24 cellular contexts compared by ENCODE assay signal in genomic region chr4:83046693-83047473, GRCh38. TPM values are rescaled to one million over a fixed set of nuclear protein-coding genes. Genes with fewer than 3 reads are reported as not detected.
DNase-seq lines count a peak whose midpoint lies in the region; ATAC-seq, FAIRE-seq and TF ChIP-seq lines count a peak whose summit lies in the region.
"Had no signal": no experiment of that assay in that cellular context is flagged by ENCODE, and none has a peak within 500 bp of the region (broad histone marks: within the 10 kb centered on the region; RNA-seq: fewer than 3 reads in every experiment).

No MANE protein-coding gene starts in this region.

- TSS peak; percentile 4 for BruUV-seq in MCF 10A (replicated peaks; lab: Mats Ljungman, UMichigan)

- H3K27ac ChIP-seq in breast epithelium (no peak overlapping the region), transverse colon (no peak overlapping the region)

- H3K36me3 Mint-ChIP-seq in MCF 10A (ENCODE audit: insufficient read depth, unreplicated experiment) (peaks cover 32% of the 10 kb centered on the region), type B pancreatic cell (peaks cover 16% of the 10 kb centered on the region)

- TF ChIP-seq CTCF in MCF 10A (IDR thresholded peaks at IDR 0.05; ENCODE audit: unreplicated experiment) (no peak), breast epithelium (IDR thresholded peaks at IDR 0.05) (no peak), bronchial epithelial cell (IDR thresholded peaks at IDR 0.05; ENCODE audit: insufficient read depth, low read length, severe bottlenecking) (no peak), transverse colon (IDR thresholded peaks at IDR 0.05) (no peak), type B pancreatic cell (conservative IDR thresholded peaks at IDR 0.05) (no peak)

- WGBS in transverse colon (ENCODE audit: low coverage in 1 of 2), 2 donors, result 64 to 68% methylated on average over 8 of the region's 8 CpGs

- TF ChIP-seq EP300 in transverse colon (IDR thresholded peaks at IDR 0.05; ENCODE audit: low read depth), result no peak

- in situ Hi-C loops in transverse colon (cut with MboI; ENCODE audit: low pct_ligation_motif_present in 1 of 4, low pct_unique_long_range_greater_than_20kb in 1 of 4, low sequenced_read_pairs in 3 of 4), result loop anchor here in 2 of 4 donors (25.0 kb wide), 3 partner anchors 390 to 585 kb away; partner anchors contain the start of genes HELQ (in 1 of the 2) and MRPS18C (in 1 of the 2)

- POLR2A ChIA-PET in MCF 10A (lab: Yijun Ruan, JAX), result interaction anchor here (0.8 to 2.1 kb wide), 5 partner anchors 9 to 238 kb away, joined by 3 to 9 read pairs (median 5); partner anchors contain the start of genes COPS4 and COQ2

- H3K4me1 Mint-ChIP-seq in MCF 10A (ENCODE audit: insufficient read depth, unreplicated experiment) (no peaks in the 10 kb centered on the region), type B pancreatic cell (ENCODE audit: unreplicated experiment) (no peaks in the 10 kb centered on the region)

- H3K4me1 ChIP-seq in breast epithelium, result no peaks in the 10 kb centered on the region
- H3K4me1 ChIP-seq in transverse colon, result peaks cover 0 to 9% (median 0%) of the 10 kb centered on the region in 4 donors
- H3K4me1 ChIP-seq: HAP-1 had no signal

- FAIRE-seq in bronchial epithelial cell (lab: Jason Lieb, UNC) (no peak), GM19239 (lab: Jason Lieb, UNC) (no peak)

- no peaks in the 10 kb centered on the region for H3K27me3 ChIP-seq in breast epithelium
- H3K27me3 ChIP-seq in bronchial epithelial cell (ENCODE audit: control insufficient read depth, insufficient read depth, low read length), result no peaks in the 10 kb centered on the region
- no peaks in the 10 kb centered on the region for H3K27me3 ChIP-seq in transverse colon

- no peaks in the 10 kb centered on the region for H3K27me3 Mint-ChIP-seq in MCF 10A (ENCODE audit: insufficient read depth, unreplicated experiment)
- H3K27me3 Mint-ChIP-seq in type B pancreatic cell, result no peaks in the 10 kb centered on the region
- H3K27me3 Mint-ChIP-seq: T-cell had no signal

- H3K9me3 ChIP-seq in breast epithelium, result no peaks in the 10 kb centered on the region
- H3K9me3 ChIP-seq in transverse colon, result no peaks in the 10 kb centered on the region
- H3K9me3 ChIP-seq: HAP-1 had no signal

- H3K4me3 Mint-ChIP-seq in MCF 10A (ENCODE audit: unreplicated experiment) (no peak overlapping the region), type B pancreatic cell (no peak overlapping the region)
- H3K4me3 Mint-ChIP-seq: T-cell had no signal

- no peaks in the 10 kb centered on the region for H3K9me3 Mint-ChIP-seq in MCF 10A (ENCODE audit: unreplicated experiment)
- H3K9me3 Mint-ChIP-seq in type B pancreatic cell, result no peaks in the 10 kb centered on the region
- H3K9me3 Mint-ChIP-seq: T-cell had no signal

- CTCF ChIA-PET in MCF 10A (lab: Yijun Ruan, JAX), result interaction anchor here (0.6 to 1.6 kb wide), 3 partner anchors 213 to 586 kb away, joined by 4 to 10 read pairs (median 4); no protein-coding TSS in a partner anchor

- intact Hi-C loops in MCF 10A (cut with micrococcal nuclease), result no loop called here
- intact Hi-C loops in breast epithelium (cut with DNase I; ENCODE audit: low total_unique reads), result no loop called here
- intact Hi-C loops in transverse colon (cut with DNase I; ENCODE audit: low total_unique reads), result no loop called here

- H3K36me3 ChIP-seq in breast epithelium (no peaks in the 10 kb centered on the region), bronchial epithelial cell (ENCODE audit: control insufficient read depth, insufficient read depth, low read length) (no peaks in the 10 kb centered on the region), transverse colon (peaks cover 0 to 11% (median 3%) of the 10 kb centered on the region in 4 donors)
- H3K36me3 ChIP-seq: HAP-1 had no signal

- H3K27ac Mint-ChIP-seq in MCF 10A (ENCODE audit: low read depth, unreplicated experiment), result no peak overlapping the region
- no peak overlapping the region for H3K27ac Mint-ChIP-seq in type B pancreatic cell
- H3K27ac Mint-ChIP-seq: T-cell had no signal

- DNase-seq in MCF 10A (ENCODE audit: unreplicated experiment), result no peak
- DNase-seq in breast epithelium (ENCODE audit: low spot score in 2 of 2), result no peak
- peak; percentile 10 for DNase-seq in bronchial epithelial cell (ENCODE audit: low read depth)
- peak; percentile 17 for DNase-seq in kidney tubule cell (ENCODE audit: low spot score)
- DNase-seq in transverse colon, result peak; percentile 41
- DNase-seq in type B pancreatic cell (ENCODE audit: extremely low spot score, unreplicated experiment), result no peak
- no peak for DNase-seq in GM19239 (ENCODE audit: insufficient read length, low spot score)
- DNase-seq: 8988T, GDM1, GOT3, Karpas-422, MV-4-11, NCI-H1105, NCI-H1436 treated with DMSO at 0.1 percent for 48 hours, NCI-H187 treated with DMSO at 0.1 percent for 48 hours, NCI-H2107, NCI-H2227 treated with DMSO at 0.1 percent for 48 hours, NCI-H526 treated with DMSO at 0.1 percent for 48 hours, RPMI8226, SHP77, T-cell had no signal

- no peak overlapping the region for H3K4me3 ChIP-seq in breast epithelium
- H3K4me3 ChIP-seq in bronchial epithelial cell (ENCODE audit: low read depth, low read length), result no peak overlapping the region
- H3K4me3 ChIP-seq in transverse colon, result no peak overlapping the region
- H3K4me3 ChIP-seq: GM12878, HAP-1 had no signal

- TF ChIP-seq POLR2A in breast epithelium (IDR thresholded peaks at IDR 0.05) (no peak), transverse colon (IDR thresholded peaks at IDR 0.05) (no peak)

- no peak for ATAC-seq in HG03354 (IDR thresholded peaks at IDR 0.05; ENCODE audit: poor library complexity, severe bottlenecking, unreplicated experiment)
- ATAC-seq: GM12878, T-cell had no signal

RNA-seq across cellular contexts. Expression of gene COPS4, which starts 11.9 kb away (rescaled TPM):
- total RNA-seq in MCF 10A (2022) (34.7 and 36.6 TPM in 2 replicates), breast epithelium (10 to 100 TPM; 55.8 to 67.9 (median 56.4) TPM), bronchial epithelial cell (41.6 and 42.2 TPM in 2 replicates), transverse colon (10 to 100 TPM in 3 of 4 donors, 1 to 10 TPM in 1; 6.7 to 81.8 (median 32.3) TPM), type B pancreatic cell (ENCODE audit: low replicate concordance) (26.0 and 34.4 TPM in 2 replicates)

RNA-seq across cellular contexts. Expression of gene LIN54, which starts 36.3 kb away (rescaled TPM):
- 16.0 and 16.5 TPM in 2 replicates for total RNA-seq in MCF 10A (2022)
- total RNA-seq in breast epithelium, result 10 to 100 TPM in 2 of 3 donors, 1 to 10 TPM in 1; 9.8 to 14.0 (median 11.7) TPM
- total RNA-seq in bronchial epithelial cell, result 6.6 and 9.6 TPM in 2 replicates
- 10 to 100 TPM in 2 of 4 donors, 1 to 10 TPM in 2; 4.8 to 18.2 (median 9.2) TPM for total RNA-seq in transverse colon
- total RNA-seq in type B pancreatic cell (ENCODE audit: low replicate concordance), result 15.7 and 17.5 TPM in 2 replicates

Comparison
In these comparisons a context has a peak if more than half of its experiments do, and no peak if none do; other contexts are left out.
1. DNase-seq: peak in bronchial epithelial cell (single experiment), kidney tubule cell (single experiment) and transverse colon (single experiment); none in MCF 10A (single experiment), breast epithelium (0 of 2), type B pancreatic cell (single experiment) and GM19239 (single experiment).